ENCODE assay signal across 1 cellular context in genomic region chr7:42854521-42855118, GRCh38.
TF ChIP-seq lines count a peak whose summit lies in the region.

No MANE protein-coding gene starts in this region.

TF ChIP-seq in HEK293, 187 proteins besides CTCF, POLR2A, EP300 and RAD21 (continued from another document):
- no peak for TF ChIP-seq ZNF449 (tag by site-specific recombination; IDR thresholded peaks at IDR 0.05)
- no peak for TF ChIP-seq ZNF140 (tag by site-specific recombination; IDR thresholded peaks at IDR 0.05)
- TF ChIP-seq ZNF18 (tag by site-specific recombination; IDR thresholded peaks at IDR 0.05) = no peak
- no peak for TF ChIP-seq BCL11A (tag by site-specific recombination; IDR thresholded peaks at IDR 0.05; ENCODE audit: low read depth)
TF ChIP-seq in HEK293: peak in this region for 9.
